9 cellular contexts compared by ENCODE assay signal in genomic region chr5:150058480-150059126, GRCh38. TPM values are rescaled to one million over a fixed set of nuclear protein-coding genes. Genes with fewer than 3 reads are reported as not detected.
DNase-seq lines count a peak whose midpoint lies in the region; ATAC-seq and TF ChIP-seq lines count a peak whose summit lies in the region.
"Had no signal": no experiment of that assay in that cellular context is flagged by ENCODE, and none has a peak within 500 bp of the region (broad histone marks: within the 10 kb centered on the region; RNA-seq: fewer than 3 reads in every experiment).

No MANE protein-coding gene starts in this region.

- H3K27ac Mint-ChIP-seq in brain = peak overlapping the region in 3 of 5 experiments; percentile 55 to 78 (median 73)
- H3K27ac Mint-ChIP-seq: activated CD4-positive, alpha-beta memory T cell treated with anti-CD3 and anti-CD28 coated beads, Interleukin-2, amount 10 ng/mL, durations not matched to agents 7 days and 5 days had no signal

- H3K4me1 Mint-ChIP-seq in brain = peaks cover 14% of the 10 kb centered on the region

- no peaks in the 10 kb centered on the region for H3K9me3 Mint-ChIP-seq in brain
- H3K9me3 Mint-ChIP-seq: activated CD4-positive, alpha-beta memory T cell treated with anti-CD3 and anti-CD28 coated beads, Interleukin-2, amount 10 ng/mL, durations not matched to agents 7 days and 5 days had no signal

- H3K27me3 Mint-ChIP-seq in brain = peaks cover 3% of the 10 kb centered on the region

- ATAC-seq in GM18909 (IDR thresholded peaks at IDR 0.05; ENCODE audit: poor library complexity, unreplicated experiment) (no peak), GM21529 (IDR thresholded peaks at IDR 0.05; ENCODE audit: unreplicated experiment) (no peak), HG02870 (IDR thresholded peaks at IDR 0.05; ENCODE audit: unreplicated experiment) (no peak)

- no peak for TF ChIP-seq CTCF in brain (conservative IDR thresholded peaks at IDR 0.05)

- DNase-seq in Ammon's horn (ENCODE audit: low spot score) (peak; percentile 80), LHCN-M2 (ENCODE audit: low read depth) (peak; percentile 98), lung microvascular endothelial cell (ENCODE audit: low read depth in 2 of 2) (peak; percentile 64 to 88), NCI-H2081 (lab: John Stamatoyannopoulos, UW) (no peak)
- DNase-seq: activated CD4-positive, alpha-beta memory T cell treated with anti-CD3 and anti-CD28 coated beads, Interleukin-2, amount 10 ng/mL, durations not matched to agents 7 days and 5 days had no signal

- no peak overlapping the region for H3K4me3 Mint-ChIP-seq in brain
- H3K4me3 Mint-ChIP-seq: activated CD4-positive, alpha-beta memory T cell treated with anti-CD3 and anti-CD28 coated beads, Interleukin-2, amount 10 ng/mL, durations not matched to agents 7 days and 5 days had no signal

- H3K36me3 Mint-ChIP-seq in brain = peaks cover 8% of the 10 kb centered on the region

RNA-seq across cellular contexts. Expression of gene CSF1R, which starts 27.8 kb away (rescaled TPM):
- total RNA-seq in LHCN-M2 (2014; rRNA removed) = 0.40 and 1.4 TPM in 2 replicates
- polyA plus RNA-seq in LHCN-M2 (2012) = 0.89 TPM
- 13.2 TPM for polyA plus RNA-seq in brain (ENCODE audit: insufficient read depth, low read depth, low replicate concordance)
- not detected in 2 replicates for total RNA-seq in lung microvascular endothelial cell

RNA-seq across cellular contexts. Expression of gene HMGXB3, which starts 58.1 kb away (rescaled TPM):
- total RNA-seq in LHCN-M2 (2014; rRNA removed) (49.6 and 57.9 TPM in 2 replicates), lung microvascular endothelial cell (20.3 and 29.8 TPM in 2 replicates)
- polyA plus RNA-seq in LHCN-M2 (2012) = 30.8 TPM
- 20.7 TPM for polyA plus RNA-seq in brain (ENCODE audit: insufficient read depth, low read depth, low replicate concordance)

RNA-seq across cellular contexts. Expression of gene TIGD6, which starts 58.1 kb away (rescaled TPM):
- total RNA-seq in LHCN-M2 (2014; rRNA removed) = 5.6 and 6.9 TPM in 2 replicates
- polyA plus RNA-seq in LHCN-M2 (2012) = 6.2 TPM
- polyA plus RNA-seq in brain (ENCODE audit: insufficient read depth, low read depth, low replicate concordance) = 5.6 TPM
- total RNA-seq in lung microvascular endothelial cell = 2.6 and 5.6 TPM in 2 replicates

Comparison
In these comparisons a context has a peak if more than half of its experiments do, and no peak if none do; other contexts are left out.
1. DNase-seq: peak in Ammon's horn (single experiment), LHCN-M2 (single experiment) and lung microvascular endothelial cell (2 of 2); none in NCI-H2081 (0 of 2).